8 cellular contexts compared by ENCODE assay signal in genomic region chr16:15641753-15642556, GRCh38. TPM values are rescaled to one million over a fixed set of nuclear protein-coding genes. Genes with fewer than 3 reads are reported as not detected.
A peak's percentile ranks its signal among the peaks of the same experiment; 100 is the strongest.
DNase-seq lines count a peak whose midpoint lies in the region; ATAC-seq and TF ChIP-seq lines count a peak whose summit lies in the region.

No MANE protein-coding gene starts in this region.

- H2AFZ ChIP-seq in DND-41 (ENCODE audit: low read depth, low read length) (peak overlapping the region; percentile 97), PC-9 (peak overlapping the region; percentile 85)

- H3K4me2 ChIP-seq in DND-41 (ENCODE audit: insufficient read depth, low read length) (peak overlapping the region; percentile 96), PC-9 (peak overlapping the region; percentile 83)

- 12 to 15% methylated on average over 15 of the region's 15 CpGs for WGBS in esophagus, 2 donors

- TF ChIP-seq CTCF in DND-41 (IDR thresholded peaks at IDR 0.05; ENCODE audit: borderline replicate concordance, extremely low read depth, low read length, poor library complexity, severe bottlenecking) (no peak), PC-9 (conservative IDR thresholded peaks at IDR 0.05) (no peak), GM13976 (IDR thresholded peaks at IDR 0.05; ENCODE audit: borderline replicate concordance, control extremely low read depth, extremely low read depth, insufficient read depth, missing control alignments) (no peak)

- in situ Hi-C loops in GM13976 (cut with MboI; ENCODE audit: low sequenced_read_pairs, unreplicated experiment), result no loop called here

- H3K27me3 ChIP-seq in DND-41 (ENCODE audit: insufficient read depth, low read length, poor library complexity) (no peaks in the 10 kb centered on the region), PC-9 (ENCODE audit: insufficient read depth, low read depth) (no peaks in the 10 kb centered on the region), esophagus (ENCODE audit: control insufficient read depth in 1 of 2, insufficient read depth in 2 of 2, low read length in 2 of 2) (no peaks in the 10 kb centered on the region)

- peaks cover 37% of the 10 kb centered on the region for H3F3A ChIP-seq in PC-9 (ENCODE audit: insufficient read depth, low read depth)

- H3K4me1 ChIP-seq in DND-41 (ENCODE audit: insufficient read depth, low read length), result peaks cover 34% of the 10 kb centered on the region
- H3K4me1 ChIP-seq in PC-9 (replicated peaks; ENCODE audit: insufficient read depth), result peaks cover 33% of the 10 kb centered on the region
- H3K4me1 ChIP-seq in esophagus (ENCODE audit: control insufficient read depth in 2 of 2, insufficient read depth in 2 of 2, low read length in 1 of 2), result no peaks in the 10 kb centered on the region

- no TSS peak for BruUV-seq in PC-9 (replicated peaks; lab: Mats Ljungman, UMichigan)

- ATAC-seq in DND-41 (ENCODE audit: insufficient read depth, low read depth) (no peak), GM21447 (IDR thresholded peaks at IDR 0.05; ENCODE audit: unreplicated experiment) (no peak), HG02840 (IDR thresholded peaks at IDR 0.05; ENCODE audit: low FRiP score, unreplicated experiment) (no peak)

- H3K4me3 ChIP-seq in DND-41 (ENCODE audit: low read depth in 1 of 2, low read length in 2 of 2), result peak overlapping the region; percentile 79 to 97
- H3K4me3 ChIP-seq in PC-9, result peak overlapping the region; percentile 75
- peak overlapping the region; percentile 89 to 98 for H3K4me3 ChIP-seq in esophagus (ENCODE audit: low read depth in 1 of 2, low read length in 2 of 2)

- POLR2A ChIA-PET in PC-9 (lab: Charles Lee; ENCODE audit: unreplicated experiment), result interaction anchor here (0.6 to 0.7 kb wide), 4 partner anchors 28 to 671 kb away, joined by 3 to 35 read pairs (median 4); no protein-coding TSS in a partner anchor

- intact Hi-C loops in PC-9 (cut with micrococcal nuclease; ENCODE audit: unreplicated experiment), result loop anchor here (2.0 kb wide), 1 partner anchor 51 kb away; no protein-coding TSS in a partner anchor

- peak overlapping the region; percentile 90 for H3K9ac ChIP-seq in DND-41 (ENCODE audit: low read depth, low read length)

- CTCF ChIA-PET in PC-9 (lab: Charles Lee), result interaction anchor here (0.7 kb wide), 2 partner anchors 29 to 404 kb away, joined by 5 to 22 read pairs; no protein-coding TSS in a partner anchor

- peaks cover 24% of the 10 kb centered on the region for H3K36me3 ChIP-seq in DND-41 (ENCODE audit: insufficient read depth, low read length)
- no peaks in the 10 kb centered on the region; the same call in 1 of the 2 replicates for H3K36me3 ChIP-seq in PC-9 (ENCODE audit: low read depth)
- peaks cover 4 to 6% of the 10 kb centered on the region in 2 donors for H3K36me3 ChIP-seq in esophagus (ENCODE audit: control insufficient read depth in 2 of 2, insufficient read depth in 2 of 2, low read length in 1 of 2)

- H3K27ac ChIP-seq in DND-41 (ENCODE audit: low read length) (peak overlapping the region; percentile 86), PC-9 (peak overlapping the region; percentile 97), esophagus (ENCODE audit: low read depth in 2 of 2, low read length in 1 of 2) (peak overlapping the region; percentile 97 to 98)

- peaks cover 17% of the 10 kb centered on the region for H4K20me1 ChIP-seq in DND-41 (ENCODE audit: insufficient read depth, low read length)
- no peaks in the 10 kb centered on the region for H4K20me1 ChIP-seq in PC-9 (ENCODE audit: insufficient read depth)

- H3K9me3 ChIP-seq in DND-41 (ENCODE audit: insufficient read depth, low read length, severe bottlenecking) (no peaks in the 10 kb centered on the region), PC-9 (ENCODE audit: insufficient read depth, low read depth) (no peaks in the 10 kb centered on the region), esophagus (ENCODE audit: control insufficient read depth in 2 of 2, insufficient read depth in 1 of 2, low read depth in 1 of 2, low read length in 1 of 2) (no peaks in the 10 kb centered on the region)

- no peaks in the 10 kb centered on the region for H3K9me2 ChIP-seq in PC-9 (ENCODE audit: insufficient read depth)

- no peak for DNase-seq in DND-41
- no peak for DNase-seq in PC-9
- peak; percentile 40 for DNase-seq in pons (ENCODE audit: low spot score)
- DNase-seq in NCI-H1092 treated with DMSO at 0.1 percent for 48 hours (lab: John Stamatoyannopoulos, UW), result no peak
- no peak for DNase-seq in GM13976 (ENCODE audit: low spot score)

- H3K79me2 ChIP-seq in DND-41 (ENCODE audit: insufficient read depth, low read length) (peaks cover 57% of the 10 kb centered on the region), PC-9 (ENCODE audit: low read depth) (peaks cover 31% of the 10 kb centered on the region)

RNA-seq across cellular contexts. Expression of gene MARF1, which starts 1.0 kb away (rescaled TPM):
- total RNA-seq in PC-9 (2021), result 68.1 and 69.4 TPM in 2 replicates
- polyA plus RNA-seq in esophagus, result 10 to 100 TPM in 1 of 2 donors, 1 to 10 TPM in 1; 9.9 to 10.3 TPM

RNA-seq across cellular contexts. Expression of gene NDE1, which starts 8.1 kb away (rescaled TPM):
- total RNA-seq in PC-9 (2021), result 114 and 119 TPM in 2 replicates
- polyA plus RNA-seq in esophagus, result 10 to 100 TPM; 11.6 to 14.3 TPM
